Comparison of ENCODE assay signal across 24 cellular contexts in the genomic region with DNA sequence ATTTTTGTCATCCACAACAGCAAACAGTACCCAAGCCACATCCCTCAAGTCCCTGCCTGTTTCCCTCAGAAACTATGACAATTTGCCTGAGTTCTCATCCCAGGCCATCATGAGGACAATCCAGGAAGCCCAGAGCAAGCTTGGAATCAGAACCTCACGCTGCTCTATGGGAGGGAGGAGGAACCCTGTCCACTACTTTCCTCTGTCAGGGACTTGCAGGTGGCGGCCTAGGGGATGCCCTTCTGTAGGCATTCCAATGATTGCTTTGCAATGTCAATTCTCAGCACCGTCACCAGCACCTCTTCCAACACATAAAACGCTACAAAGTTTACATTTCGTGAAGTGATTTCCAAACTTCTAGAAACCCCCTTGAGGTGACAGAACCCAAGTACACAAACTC.
"Had no signal": no experiment of that assay in that cellular context is flagged by ENCODE, and none has a peak within 500 bp of the region (broad histone marks: within the 10 kb centered on the region; RNA-seq: fewer than 3 reads in every experiment).

No MANE protein-coding gene starts in this region.

- DNase-seq: Kasumi-1, MV-4-11, NCI-H1048, NCI-H1105, NCI-H1417, NCI-H1436 treated with DMSO at 0.1 percent for 48 hours, NCI-H1694, NCI-H187 treated with DMSO at 0.1 percent for 48 hours, NCI-H2029 treated with DMSO at 0.1 percent for 48 hours, NCI-H2107, NCI-H2227 treated with DMSO at 0.1 percent for 48 hours, NCI-H524 treated with DMSO at 0.1 percent for 48 hours, NCI-H69, NCI-H774, Right ventricle myocardium superior, RPMI8226, SIG-M5 had no signal

- H3K4me3 Mint-ChIP-seq: IgD-negative memory B cell had no signal

- H3K9me3 ChIP-seq: SJSA1 had no signal

- H3K4me1 ChIP-seq: SJSA1 had no signal

- H3K27ac ChIP-seq: KMS-11, SJSA1, SK-N-MC had no signal

- H3K4me3 ChIP-seq: K562, SJSA1, SK-N-MC had no signal

- H3K36me3 ChIP-seq: SJSA1 had no signal

- H3K9ac ChIP-seq: KMS-11 had no signal

- ATAC-seq: HepG2, K562 had no signal

- FAIRE-seq: HepG2, K562, RCC 7860 had no signal

- H3K4me1 Mint-ChIP-seq: IgD-negative memory B cell had no signal

- H3K27ac Mint-ChIP-seq: IgD-negative memory B cell had no signal

- H3K36me3 Mint-ChIP-seq: IgD-negative memory B cell had no signal

- H3K4me2 ChIP-seq: KMS-11 had no signal
